29 cellular contexts compared by ENCODE assay signal in genomic region chr10:89494615-89495014, GRCh38. TPM values are rescaled to one million over a fixed set of nuclear protein-coding genes. Genes with fewer than 3 reads are reported as not detected.
DNase-seq lines count a peak whose midpoint lies in the region; ATAC-seq and TF ChIP-seq lines count a peak whose summit lies in the region.
"Had no signal": no experiment of that assay in that cellular context is flagged by ENCODE, and none has a peak within 500 bp of the region (broad histone marks: within the 10 kb centered on the region; RNA-seq: fewer than 3 reads in every experiment).

No MANE protein-coding gene starts in this region.

- POLR2A ChIA-PET in Caco-2 (lab: Charles Lee) = no interaction called here

- ATAC-seq in gastrocnemius medialis (peak; percentile 39 to 55), HG02763 (IDR thresholded peaks at IDR 0.05; ENCODE audit: unreplicated experiment) (no peak), HG03378 (IDR thresholded peaks at IDR 0.05; ENCODE audit: unreplicated experiment) (no peak)
- ATAC-seq: activated CD8-positive, alpha-beta memory T cell treated with anti-CD3 and anti-CD28 coated beads, Interleukin-2, amount 10 ng/mL, durations not matched to agents 7 days and 5 days; activated T-cell treated with anti-CD3 and anti-CD28 coated beads, Interleukin-2, amount 50 U/mL, for 72 hours; HepG2; mucosa of descending colon; psoas muscle; stimulated activated naive B cell treated with anti-CD40 and anti-IgM and Interleukin-4, amounts not matched to agents 10 μg/mL and 1 μg/mL and 100 μg/mL, for 72 hours had no signal

- TF ChIP-seq CTCF in right atrium auricular region (IDR thresholded peaks at IDR 0.05) (no peak), gastrocnemius medialis (IDR thresholded peaks at IDR 0.05 in 4 of 5, conservative IDR thresholded peaks at IDR 0.05 in 1 of 5) (no peak), GM13977 (IDR thresholded peaks at IDR 0.05; ENCODE audit: extremely low read depth, insufficient read depth, missing control alignments) (no peak), Caco-2 (IDR thresholded peaks at IDR 0.05; ENCODE audit: insufficient read depth in 1 of 2, low read depth in 1 of 2, low read length in 1 of 2, severe bottlenecking in 1 of 2, unreplicated experiment in 1 of 2) (no peak)

- no peak overlapping the region for H3K27ac Mint-ChIP-seq in Caco-2 (ENCODE audit: unreplicated experiment)
- H3K27ac Mint-ChIP-seq: activated CD4-positive, alpha-beta T cell treated with anti-CD3 and anti-CD28 coated beads, Interleukin-2, amount 10 ng/mL, durations not matched to agents 24 days and 14 days; activated CD8-positive, alpha-beta memory T cell treated with anti-CD3 and anti-CD28 coated beads, Interleukin-2, amount 10 ng/mL, durations not matched to agents 7 days and 5 days; activated T-cell treated with anti-CD3 and anti-CD28 coated beads, Interleukin-2, amount 50 U/mL, for 72 hours; stimulated activated naive B cell treated with anti-CD40 and anti-IgM and Interleukin-4, amounts not matched to agents 10 μg/mL and 1 μg/mL and 100 μg/mL, for 72 hours had no signal

- H3K36me3 Mint-ChIP-seq in Caco-2 (ENCODE audit: insufficient read depth, unreplicated experiment) = no peaks in the 10 kb centered on the region
- H3K36me3 Mint-ChIP-seq: activated CD8-positive, alpha-beta memory T cell treated with anti-CD3 and anti-CD28 coated beads, Interleukin-2, amount 10 ng/mL, durations not matched to agents 7 days and 5 days; stimulated activated naive B cell treated with anti-CD40 and anti-IgM and Interleukin-4, amounts not matched to agents 10 μg/mL and 1 μg/mL and 100 μg/mL, for 72 hours had no signal

- CTCF ChIA-PET in Caco-2 (lab: Charles Lee) = no interaction called here

- H3K4me3 Mint-ChIP-seq in Caco-2 (ENCODE audit: unreplicated experiment) = no peak overlapping the region
- H3K4me3 Mint-ChIP-seq: activated CD4-positive, alpha-beta T cell treated with anti-CD3 and anti-CD28 coated beads, Interleukin-2, amount 10 ng/mL, durations not matched to agents 24 days and 14 days; activated CD8-positive, alpha-beta memory T cell treated with anti-CD3 and anti-CD28 coated beads, Interleukin-2, amount 10 ng/mL, durations not matched to agents 7 days and 5 days; activated T-cell treated with anti-CD3 and anti-CD28 coated beads, Interleukin-2, amount 50 U/mL, for 72 hours; stimulated activated naive B cell treated with anti-CD40 and anti-IgM and Interleukin-4, amounts not matched to agents 10 μg/mL and 1 μg/mL and 100 μg/mL, for 72 hours had no signal

- DNase-seq in NCI-H446 (lab: John Stamatoyannopoulos, UW) (peak; percentile 8 to 62), fibroblast of gingiva (ENCODE audit: low read depth) (peak; percentile 35), right atrium auricular region (ENCODE audit: low spot score) (no peak), gastrocnemius medialis (no peak), GM13977 (ENCODE audit: low spot score) (no peak), Caco-2 (no peak)
- DNase-seq: activated CD4-positive, alpha-beta T cell treated with anti-CD3 and anti-CD28 coated beads, Interleukin-2, amount 10 ng/mL, durations not matched to agents 24 days and 14 days; activated CD8-positive, alpha-beta memory T cell treated with anti-CD3 and anti-CD28 coated beads, Interleukin-2, amount 10 ng/mL, durations not matched to agents 7 days and 5 days; activated naive CD4-positive, alpha-beta T cell treated with Interleukin-2 at 50 U/mL for 16 hours; activated T-cell treated with anti-CD3 and anti-CD28 coated beads, Interleukin-2, amount 50 U/mL, for 72 hours; amniotic stem cell; DND-41; foreskin fibroblast; mucosa of descending colon; NCI-H1092; NCI-H2029 treated with DMSO at 0.1 percent for 48 hours; psoas muscle; small intestine; stimulated activated CD4-positive, alpha-beta T cell treated with anti-CD3 and anti-CD28 coated beads, Interleukin-4, amount 100 ng/mL, for 1 hour; stimulated activated naive B cell treated with anti-CD40 and anti-IgM and Interleukin-4, amounts not matched to agents 10 μg/mL and 1 μg/mL and 100 μg/mL, for 72 hours had no signal

- H3K36me3 ChIP-seq in right atrium auricular region (no peaks in the 10 kb centered on the region), gastrocnemius medialis (no peaks in the 10 kb centered on the region), Caco-2 (ENCODE audit: control insufficient read depth, insufficient read depth, low read length) (no peaks in the 10 kb centered on the region)
- H3K36me3 ChIP-seq: BLaER1, vagina had no signal

- intact Hi-C loops in gastrocnemius medialis (cut with DNase I; ENCODE audit: low total_unique reads) (no loop called here), Caco-2 (cut with micrococcal nuclease; ENCODE audit: unreplicated experiment) (no loop called here)

- no TSS peak for BruUV-seq in Caco-2 (replicated peaks; lab: Mats Ljungman, UMichigan)

- peak overlapping the region; percentile 36 to 40 for H3K27ac ChIP-seq in right atrium auricular region
- H3K27ac ChIP-seq in gastrocnemius medialis = peak overlapping the region in 3 of 4 donors; percentile 53 to 65 (median 65)
- H3K27ac ChIP-seq: BLaER1, psoas muscle, vagina, VCaP had no signal

- peak in 1 of 2 donors; percentile 3 for TF ChIP-seq POLR2A in gastrocnemius medialis (IDR thresholded peaks at IDR 0.05)

- H3K4me3 ChIP-seq in right atrium auricular region (no peak overlapping the region), gastrocnemius medialis (no peak overlapping the region), Caco-2 (ENCODE audit: low read depth, low read length) (no peak overlapping the region)
- H3K4me3 ChIP-seq: BLaER1, lung, mucosa of descending colon, psoas muscle, vagina had no signal

- H3K4me1 ChIP-seq in right atrium auricular region (peaks cover 0 to 31% of the 10 kb centered on the region in 2 donors), gastrocnemius medialis (no peaks in the 10 kb centered on the region), Caco-2 (no peaks in the 10 kb centered on the region)
- H3K4me1 ChIP-seq: BLaER1, psoas muscle, vagina had no signal

- in situ Hi-C loops in gastrocnemius medialis (cut with MboI; ENCODE audit: low sequenced_read_pairs in 4 of 4) (no loop called here), GM13977 (cut with MboI; ENCODE audit: low pct_unique_long_range_greater_than_20kb, low sequenced_read_pairs, unreplicated experiment) (no loop called here)

- peaks cover 6% of the 10 kb centered on the region for H3K9me3 Mint-ChIP-seq in Caco-2 (ENCODE audit: unreplicated experiment)
- H3K9me3 Mint-ChIP-seq: activated T-cell treated with anti-CD3 and anti-CD28 coated beads, Interleukin-2, amount 50 U/mL, for 72 hours; stimulated activated naive B cell treated with anti-CD40 and anti-IgM and Interleukin-4, amounts not matched to agents 10 μg/mL and 1 μg/mL and 100 μg/mL, for 72 hours had no signal

- H3K9me3 ChIP-seq in right atrium auricular region (no peaks in the 10 kb centered on the region), gastrocnemius medialis (no peaks in the 10 kb centered on the region), Caco-2 (no peaks in the 10 kb centered on the region)
- H3K9me3 ChIP-seq: BLaER1, mucosa of descending colon, psoas muscle, vagina had no signal

- H3K27me3 ChIP-seq in right atrium auricular region = no peaks in the 10 kb centered on the region
- H3K27me3 ChIP-seq in gastrocnemius medialis = no peaks in the 10 kb centered on the region
- no peaks in the 10 kb centered on the region for H3K27me3 ChIP-seq in Caco-2 (replicated peaks; ENCODE audit: control insufficient read depth, insufficient read depth, low read length)
- H3K27me3 ChIP-seq: BLaER1, vagina had no signal

- H3K4me1 Mint-ChIP-seq in Caco-2 (ENCODE audit: low read depth, unreplicated experiment) = no peaks in the 10 kb centered on the region
- H3K4me1 Mint-ChIP-seq: activated CD8-positive, alpha-beta memory T cell treated with anti-CD3 and anti-CD28 coated beads, Interleukin-2, amount 10 ng/mL, durations not matched to agents 7 days and 5 days; stimulated activated naive B cell treated with anti-CD40 and anti-IgM and Interleukin-4, amounts not matched to agents 10 μg/mL and 1 μg/mL and 100 μg/mL, for 72 hours had no signal

- peaks cover 6% of the 10 kb centered on the region for H3K27me3 Mint-ChIP-seq in Caco-2 (ENCODE audit: insufficient read depth, unreplicated experiment)

RNA-seq across cellular contexts. Expression of gene SLC16A12, which starts 40.8 kb away (rescaled TPM):
- total RNA-seq in right atrium auricular region (10 to 100 TPM in 1 of 2 donors, 1 to 10 TPM in 1; 6.0 to 10.0 TPM), gastrocnemius medialis (1 to 10 TPM in 3 of 4 donors, under 1 TPM in 1; 0.97 to 3.1 (median 1.4) TPM), Caco-2 (2022) (not detected in 2 replicates)
- total RNA-seq: activated CD4-positive, alpha-beta T cell treated with anti-CD3 and anti-CD28 coated beads, Interleukin-2, amount 10 ng/mL, durations not matched to agents 24 days and 14 days; activated CD8-positive, alpha-beta memory T cell treated with anti-CD3 and anti-CD28 coated beads, Interleukin-2, amount 10 ng/mL, durations not matched to agents 7 days and 5 days; activated T-cell treated with anti-CD3 and anti-CD28 coated beads, Interleukin-2, amount 50 U/mL, for 72 hours; bronchial epithelial cell; OCI-LY7 had no signal

Comparison
In these comparisons a context has a peak if more than half of its experiments do, and no peak if none do; other contexts are left out.
1. DNase-seq: peak in NCI-H446 (2 of 2) and fibroblast of gingiva (single experiment); none in right atrium auricular region (single experiment), gastrocnemius medialis (0 of 2), GM13977 (single experiment) and Caco-2 (0 of 2).
2. ATAC-seq: peak in gastrocnemius medialis (2 of 2); none in HG02763 (single experiment) and HG03378 (single experiment).